Comparison of ENCODE assay signal across 8 cellular contexts in the genomic region with DNA sequence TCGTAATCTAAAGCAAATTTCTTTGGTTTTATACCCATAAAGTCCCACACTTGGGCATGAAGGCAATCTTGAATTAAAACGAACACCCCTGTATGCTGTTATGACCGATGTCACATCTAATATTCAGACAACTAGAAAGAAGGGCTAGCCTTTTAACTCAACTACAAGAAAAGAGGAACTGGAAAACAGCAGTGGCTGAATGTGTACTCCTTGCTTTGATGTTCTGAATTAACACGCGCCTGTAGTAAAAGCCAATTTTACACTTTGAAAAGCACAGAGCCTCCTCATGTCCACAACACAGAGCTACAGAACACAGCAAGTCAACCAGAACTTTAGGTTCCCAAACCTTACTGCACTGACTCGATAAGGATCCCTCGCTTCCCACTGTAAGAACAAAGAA.
A peak's percentile ranks its signal among the peaks of the same experiment; 100 is the strongest.
DNase-seq lines count a peak whose midpoint lies in the region; ATAC-seq and TF ChIP-seq lines count a peak whose summit lies in the region.

No MANE protein-coding gene starts in this region.

- no peak overlapping the region for H3K27ac Mint-ChIP-seq in activated T-helper 2 cell treated with anti-CD3 and anti-CD28 coated beads, Interferon-gamma antibody, Interleukin-2, Interleukin-4, amounts not matched to agents 10 μg/mL and 5 μg/mL and 100 μg/mL, durations not matched to agents 14 hours and 24 hours and 36 hours
- no peak overlapping the region for H3K27ac Mint-ChIP-seq in chondrocyte (ENCODE audit: unreplicated experiment)

- H3K4me3 Mint-ChIP-seq in activated T-helper 2 cell treated with anti-CD3 and anti-CD28 coated beads, Interferon-gamma antibody, Interleukin-2, Interleukin-4, amounts not matched to agents 10 μg/mL and 5 μg/mL and 100 μg/mL, durations not matched to agents 14 hours and 24 hours and 36 hours (ENCODE audit: low read depth): no peak overlapping the region
- H3K4me3 Mint-ChIP-seq in chondrocyte (ENCODE audit: unreplicated experiment): no peak overlapping the region

- intact Hi-C loops in activated T-helper 2 cell treated with anti-CD3 and anti-CD28 coated beads, Interferon-gamma antibody, Interleukin-2, Interleukin-4, amounts not matched to agents 10 μg/mL and 5 μg/mL and 100 μg/mL, durations not matched to agents 14 hours and 24 hours and 36 hours (cut with micrococcal nuclease): no loop called here

- H3K36me3 Mint-ChIP-seq in activated T-helper 2 cell treated with anti-CD3 and anti-CD28 coated beads, Interferon-gamma antibody, Interleukin-2, Interleukin-4, amounts not matched to agents 10 μg/mL and 5 μg/mL and 100 μg/mL, durations not matched to agents 14 hours and 24 hours and 36 hours (ENCODE audit: low read depth): peaks cover 64% of the 10 kb centered on the region
- peaks cover 2% of the 10 kb centered on the region for H3K36me3 Mint-ChIP-seq in chondrocyte (ENCODE audit: low read depth)

- H3K36me3 ChIP-seq in GM06990 (ENCODE audit: control insufficient read depth, insufficient read depth, low read length): no peaks in the 10 kb centered on the region

- DNase-seq in GM06990 (ENCODE audit: extremely low read depth, insufficient read length) (peak; percentile 63), NOMO-1 treated with dmso at 0.1 percent for 144 hours (lab: John Stamatoyannopoulos, UW; ENCODE audit: unreplicated experiment) (peak; percentile 39), midbrain (lab: John Stamatoyannopoulos, UW) (peak; percentile 27), chondrocyte (ENCODE audit: low spot score) (no peak)
- DNase-seq in activated T-helper 2 cell treated with anti-CD3 and anti-CD28 coated beads, Interferon-gamma antibody, Interleukin-2, Interleukin-4, amounts not matched to agents 10 μg/mL and 5 μg/mL and 100 μg/mL, durations not matched to agents 14 hours and 24 hours and 36 hours (ENCODE audit: low spot score): no peak

- H3K4me3 ChIP-seq in GM06990 (replicated peaks; ENCODE audit: low read depth, low read length): no peak overlapping the region

- peaks cover 8% of the 10 kb centered on the region for H3K9me3 Mint-ChIP-seq in activated T-helper 2 cell treated with anti-CD3 and anti-CD28 coated beads, Interferon-gamma antibody, Interleukin-2, Interleukin-4, amounts not matched to agents 10 μg/mL and 5 μg/mL and 100 μg/mL, durations not matched to agents 14 hours and 24 hours and 36 hours
- H3K9me3 Mint-ChIP-seq in chondrocyte (ENCODE audit: low read depth): peaks cover 8% of the 10 kb centered on the region

- peaks cover 60% of the 10 kb centered on the region for H3K4me1 Mint-ChIP-seq in activated T-helper 2 cell treated with anti-CD3 and anti-CD28 coated beads, Interferon-gamma antibody, Interleukin-2, Interleukin-4, amounts not matched to agents 10 μg/mL and 5 μg/mL and 100 μg/mL, durations not matched to agents 14 hours and 24 hours and 36 hours (ENCODE audit: low read depth)
- H3K4me1 Mint-ChIP-seq in chondrocyte (ENCODE audit: low read depth): peaks cover 36% of the 10 kb centered on the region

- H3K27me3 ChIP-seq in GM06990 (replicated peaks; ENCODE audit: control insufficient read depth, insufficient read depth, low read length): peaks cover 2% of the 10 kb centered on the region; the same call in 1 of the 2 replicates

- TF ChIP-seq CTCF in GM06990 (IDR thresholded peaks at IDR 0.05; ENCODE audit: insufficient read depth, low read length, poor library complexity, severe bottlenecking) (no peak), chondrocyte (IDR thresholded peaks at IDR 0.05) (no peak)

- no peaks in the 10 kb centered on the region for H3K27me3 Mint-ChIP-seq in activated T-helper 2 cell treated with anti-CD3 and anti-CD28 coated beads, Interferon-gamma antibody, Interleukin-2, Interleukin-4, amounts not matched to agents 10 μg/mL and 5 μg/mL and 100 μg/mL, durations not matched to agents 14 hours and 24 hours and 36 hours (ENCODE audit: low read depth)
- no peaks in the 10 kb centered on the region for H3K27me3 Mint-ChIP-seq in chondrocyte (ENCODE audit: low read depth)

- ATAC-seq in GM21529 (IDR thresholded peaks at IDR 0.05; ENCODE audit: unreplicated experiment) (peak; percentile 80), HG03521 (IDR thresholded peaks at IDR 0.05; ENCODE audit: unreplicated experiment) (no peak), HG02571 (IDR thresholded peaks at IDR 0.05; ENCODE audit: unreplicated experiment) (no peak)

Comparison
In these comparisons a context has a peak if more than half of its experiments do, and no peak if none do; other contexts are left out.
1. DNase-seq: peak in GM06990 (single experiment), NOMO-1 treated with dmso at 0.1 percent for 144 hours (single experiment) and midbrain (single experiment); none in activated T-helper 2 cell treated with anti-CD3 and anti-CD28 coated beads, Interferon-gamma antibody, Interleukin-2, Interleukin-4, amounts not matched to agents 10 μg/mL and 5 μg/mL and 100 μg/mL, durations not matched to agents 14 hours and 24 hours and 36 hours (single experiment) and chondrocyte (single experiment).